1 cellular context compared by ENCODE assay signal in genomic region chr10:103232772-103233488, GRCh38.
TF ChIP-seq lines count a peak whose summit lies in the region.

No MANE protein-coding gene starts in this region.

TF ChIP-seq in HepG2, 621 proteins besides CTCF, POLR2A, EP300 and RAD21 (continued from another document and continues in another):
- TF ChIP-seq E2F2 (CRISPR knock-in tag; IDR thresholded peaks at IDR 0.05; ENCODE audit: borderline replicate concordance) (no peak), ZNF121 (CRISPR knock-in tag; IDR thresholded peaks at IDR 0.05) (peak; percentile 97), ZNF224 (CRISPR knock-in tag; IDR thresholded peaks at IDR 0.05) (no peak), CEBPB (IDR thresholded peaks at IDR 0.05; ENCODE audit: borderline replicate concordance, low read depth, low read length) (peak; percentile 27; the same call in 1 of the 2 replicates), ATF3 (CRISPR knock-in tag; IDR thresholded peaks at IDR 0.05) (peak; percentile 88), GATAD2A (CRISPR knock-in tag; IDR thresholded peaks at IDR 0.05) (peak; percentile 43; the same call in 1 of the 2 replicates), SOX13 (IDR thresholded peaks at IDR 0.05) (no peak), SOX13 (CRISPR knock-in tag; conservative IDR thresholded peaks at IDR 0.05 in 1 of 2, IDR thresholded peaks at IDR 0.05 in 1 of 2) (peak in 1 of 2 experiments; percentile 56; a peak in 1 of 4 replicates), ZNF768 (CRISPR knock-in tag; IDR thresholded peaks at IDR 0.05) (no peak), CEBPG (CRISPR knock-in tag; IDR thresholded peaks at IDR 0.05) (peak; percentile 74), NFAT5 (CRISPR knock-in tag; IDR thresholded peaks at IDR 0.05) (no peak), ZBTB42 (CRISPR knock-in tag; IDR thresholded peaks at IDR 0.05) (no peak), NCOA2 (CRISPR knock-in tag; IDR thresholded peaks at IDR 0.05) (peak; percentile 66), ZSCAN21 (CRISPR knock-in tag; IDR thresholded peaks at IDR 0.05; ENCODE audit: borderline replicate concordance) (no peak), FOXA1 (IDR thresholded peaks at IDR 0.05) (no peak), FOXA1 (CRISPR knock-in tag; IDR thresholded peaks at IDR 0.05) (peak; percentile 28; the same call in 1 of the 2 replicates), DNMT1 (CRISPR knock-in tag; IDR thresholded peaks at IDR 0.05) (no peak), DNMT3B (CRISPR knock-in tag; conservative IDR thresholded peaks at IDR 0.05) (0 out of 2 replicates have a peak, but pooled peaks have one; percentile 24), SOX5 (CRISPR knock-in tag; IDR thresholded peaks at IDR 0.05; ENCODE audit: borderline replicate concordance) (peak; percentile 22; the same call in 1 of the 2 replicates), ARID5B (CRISPR knock-in tag; IDR thresholded peaks at IDR 0.05) (peak; percentile 55; the same call in 1 of the 2 replicates), ZNF781 (CRISPR knock-in tag; IDR thresholded peaks at IDR 0.05; ENCODE audit: borderline replicate concordance, not compliant biosample characterization) (no peak), DR1 (CRISPR knock-in tag; IDR thresholded peaks at IDR 0.05) (no peak), ZFX (CRISPR knock-in tag; IDR thresholded peaks at IDR 0.05; ENCODE audit: low read depth) (peak; percentile 29; the same call in 1 of the 2 replicates), ZNF772 (CRISPR knock-in tag; IDR thresholded peaks at IDR 0.05) (no peak), ZNF275 (CRISPR knock-in tag; IDR thresholded peaks at IDR 0.05; ENCODE audit: borderline replicate concordance) (no peak), ZFP1 (CRISPR knock-in tag; IDR thresholded peaks at IDR 0.05) (no peak), NKX3-1 (CRISPR knock-in tag; IDR thresholded peaks at IDR 0.05) (no peak), HOXA3 (CRISPR knock-in tag; IDR thresholded peaks at IDR 0.05) (peak; percentile 13; the same call in 1 of the 2 replicates), ZSCAN20 (CRISPR knock-in tag; IDR thresholded peaks at IDR 0.05; ENCODE audit: borderline replicate concordance) (no peak), MED1 (CRISPR knock-in tag; IDR thresholded peaks at IDR 0.05) (0 out of 2 replicates have a peak, but pooled peaks have one; percentile 25), JUN (CRISPR knock-in tag; IDR thresholded peaks at IDR 0.05) (no peak), ZNF329 (CRISPR knock-in tag; IDR thresholded peaks at IDR 0.05; ENCODE audit: low read depth) (no peak), PAWR (CRISPR knock-in tag; IDR thresholded peaks at IDR 0.05; ENCODE audit: borderline replicate concordance) (no peak), MIER3 (CRISPR knock-in tag; IDR thresholded peaks at IDR 0.05; ENCODE audit: borderline replicate concordance) (no peak), ZNF318 (CRISPR knock-in tag; IDR thresholded peaks at IDR 0.05) (no peak), ZNF12 (CRISPR knock-in tag; IDR thresholded peaks at IDR 0.05) (no peak), TRIM22 (IDR thresholded peaks at IDR 0.05) (no peak), ARID2 (CRISPR knock-in tag; IDR thresholded peaks at IDR 0.05; ENCODE audit: borderline replicate concordance) (no peak), JUND (CRISPR knock-in tag; IDR thresholded peaks at IDR 0.05) (peak; percentile 72; the same call in 1 of the 2 replicates)
